Comparison of ENCODE assay signal across 1 cellular context in the genomic region with DNA sequence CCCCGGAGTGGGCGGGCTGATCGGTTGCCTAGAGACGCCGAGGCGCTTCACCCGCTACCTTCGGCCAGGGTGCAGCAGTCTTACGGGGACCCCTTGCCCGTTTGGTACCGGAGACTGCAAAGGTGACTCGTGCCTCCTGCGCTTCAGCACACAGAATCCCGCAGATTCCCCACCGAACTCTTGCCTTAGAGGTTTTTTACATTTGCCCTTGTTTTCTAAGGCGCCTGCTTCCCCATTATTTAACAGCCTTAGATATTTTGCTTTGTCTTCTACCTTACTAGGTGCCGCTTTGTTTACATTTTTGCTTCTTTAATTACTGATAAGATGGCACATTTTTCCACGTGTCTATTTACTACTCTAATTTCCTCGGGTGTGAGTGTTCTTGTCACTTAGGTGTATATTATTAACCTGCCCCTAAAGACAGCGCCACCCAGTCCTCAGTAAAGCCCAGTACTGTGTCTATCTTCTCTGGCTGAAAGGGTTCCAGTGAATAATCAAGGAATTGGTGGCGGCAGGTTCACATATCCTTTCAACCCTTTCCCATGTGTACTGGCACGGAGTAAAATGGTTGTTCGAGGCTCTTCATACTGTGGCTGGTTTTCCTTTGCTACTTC.
TF ChIP-seq lines count a peak whose summit lies in the region.

No MANE protein-coding gene starts in this region.

TF ChIP-seq in HEK293, 187 proteins besides CTCF, POLR2A, EP300 and RAD21 (continued from another document):
- TF ChIP-seq, protein P1, sequence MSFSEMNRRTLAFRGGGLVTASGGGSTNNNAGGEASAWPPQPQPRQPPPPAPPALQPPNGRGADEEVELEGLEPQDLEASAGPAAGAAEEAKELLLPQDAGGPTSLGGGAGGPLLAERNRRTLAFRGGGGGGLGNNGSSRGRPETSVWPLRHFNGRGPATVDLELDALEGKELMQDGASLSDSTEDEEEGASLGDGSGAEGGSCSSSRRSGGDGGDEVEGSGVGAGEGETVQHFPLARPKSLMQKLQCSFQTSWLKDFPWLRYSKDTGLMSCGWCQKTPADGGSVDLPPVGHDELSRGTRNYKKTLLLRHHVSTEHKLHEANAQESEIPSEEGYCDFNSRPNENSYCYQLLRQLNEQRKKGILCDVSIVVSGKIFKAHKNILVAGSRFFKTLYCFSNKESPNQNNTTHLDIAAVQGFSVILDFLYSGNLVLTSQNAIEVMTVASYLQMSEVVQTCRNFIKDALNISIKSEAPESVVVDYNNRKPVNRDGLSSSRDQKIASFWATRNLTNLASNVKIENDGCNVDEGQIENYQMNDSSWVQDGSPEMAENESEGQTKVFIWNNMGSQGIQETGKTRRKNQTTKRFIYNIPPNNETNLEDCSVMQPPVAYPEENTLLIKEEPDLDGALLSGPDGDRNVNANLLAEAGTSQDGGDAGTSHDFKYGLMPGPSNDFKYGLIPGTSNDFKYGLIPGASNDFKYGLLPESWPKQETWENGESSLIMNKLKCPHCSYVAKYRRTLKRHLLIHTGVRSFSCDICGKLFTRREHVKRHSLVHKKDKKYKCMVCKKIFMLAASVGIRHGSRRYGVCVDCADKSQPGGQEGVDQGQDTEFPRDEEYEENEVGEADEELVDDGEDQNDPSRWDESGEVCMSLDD (tag by site-specific recombination; IDR thresholded peaks at IDR 0.05): peak; percentile 43; the same call in 1 of the 2 replicates
- TF ChIP-seq ZNF473 (tag by site-specific recombination; IDR thresholded peaks at IDR 0.05) (no peak), GLI4 (tag by site-specific recombination; IDR thresholded peaks at IDR 0.05) (no peak), ZSCAN23 (tag by site-specific recombination; IDR thresholded peaks at IDR 0.05) (no peak), ZNF629 (tag by site-specific recombination; IDR thresholded peaks at IDR 0.05) (no peak), SP3 (tag by site-specific recombination; IDR thresholded peaks at IDR 0.05) (peak; percentile 17), ZNF792 (tag by site-specific recombination; IDR thresholded peaks at IDR 0.05) (no peak), ZNF776 (tag by site-specific recombination; IDR thresholded peaks at IDR 0.05; ENCODE audit: borderline replicate concordance) (no peak), ZNF404 (tag by site-specific recombination; IDR thresholded peaks at IDR 0.05) (no peak), ZNF398 (tag by site-specific recombination; IDR thresholded peaks at IDR 0.05) (no peak), ZSCAN18 (tag by site-specific recombination; IDR thresholded peaks at IDR 0.05) (no peak), ZNF571 (tag by site-specific recombination; IDR thresholded peaks at IDR 0.05) (no peak), PRDM1 (tag by site-specific recombination; IDR thresholded peaks at IDR 0.05) (0 out of 2 replicates have a peak, but pooled peaks have one; percentile 19), KLF9 (tag by site-specific recombination; IDR thresholded peaks at IDR 0.05; ENCODE audit: low read depth) (no peak), ZBTB49 (tag by site-specific recombination; IDR thresholded peaks at IDR 0.05; ENCODE audit: low read depth) (no peak), IKZF3 (tag by site-specific recombination; IDR thresholded peaks at IDR 0.05) (no peak), ZNF211 (tag by site-specific recombination; IDR thresholded peaks at IDR 0.05; ENCODE audit: low read depth) (no peak), ZNF488 (tag by site-specific recombination; IDR thresholded peaks at IDR 0.05) (no peak), ZBTB7A (tag by site-specific recombination; IDR thresholded peaks at IDR 0.05; ENCODE audit: low read depth) (no peak), ZNF433 (tag by site-specific recombination; IDR thresholded peaks at IDR 0.05; ENCODE audit: low read depth) (no peak), ZNF37A (tag by site-specific recombination; IDR thresholded peaks at IDR 0.05) (no peak), ZNF19 (tag by site-specific recombination; IDR thresholded peaks at IDR 0.05; ENCODE audit: low read depth) (no peak), ZNF561 (tag by site-specific recombination; IDR thresholded peaks at IDR 0.05; ENCODE audit: borderline replicate concordance) (no peak), ZSCAN30 (tag by site-specific recombination; IDR thresholded peaks at IDR 0.05) (no peak), ZNF426 (tag by site-specific recombination; IDR thresholded peaks at IDR 0.05) (no peak), ZNF610 (tag by site-specific recombination; IDR thresholded peaks at IDR 0.05; ENCODE audit: borderline replicate concordance) (no peak), ZFHX2 (tag by site-specific recombination; conservative IDR thresholded peaks at IDR 0.05) (no peak), TCF7L2 (IDR thresholded peaks at IDR 0.05; ENCODE audit: borderline replicate concordance, low read depth, low read length) (no peak), ZBTB48 (tag by site-specific recombination; IDR thresholded peaks at IDR 0.05) (peak; percentile 35; the same call in 1 of the 2 replicates), ZNF335 (tag by site-specific recombination; conservative IDR thresholded peaks at IDR 0.05) (peak; percentile 75)
- TF ChIP-seq, protein P2, sequence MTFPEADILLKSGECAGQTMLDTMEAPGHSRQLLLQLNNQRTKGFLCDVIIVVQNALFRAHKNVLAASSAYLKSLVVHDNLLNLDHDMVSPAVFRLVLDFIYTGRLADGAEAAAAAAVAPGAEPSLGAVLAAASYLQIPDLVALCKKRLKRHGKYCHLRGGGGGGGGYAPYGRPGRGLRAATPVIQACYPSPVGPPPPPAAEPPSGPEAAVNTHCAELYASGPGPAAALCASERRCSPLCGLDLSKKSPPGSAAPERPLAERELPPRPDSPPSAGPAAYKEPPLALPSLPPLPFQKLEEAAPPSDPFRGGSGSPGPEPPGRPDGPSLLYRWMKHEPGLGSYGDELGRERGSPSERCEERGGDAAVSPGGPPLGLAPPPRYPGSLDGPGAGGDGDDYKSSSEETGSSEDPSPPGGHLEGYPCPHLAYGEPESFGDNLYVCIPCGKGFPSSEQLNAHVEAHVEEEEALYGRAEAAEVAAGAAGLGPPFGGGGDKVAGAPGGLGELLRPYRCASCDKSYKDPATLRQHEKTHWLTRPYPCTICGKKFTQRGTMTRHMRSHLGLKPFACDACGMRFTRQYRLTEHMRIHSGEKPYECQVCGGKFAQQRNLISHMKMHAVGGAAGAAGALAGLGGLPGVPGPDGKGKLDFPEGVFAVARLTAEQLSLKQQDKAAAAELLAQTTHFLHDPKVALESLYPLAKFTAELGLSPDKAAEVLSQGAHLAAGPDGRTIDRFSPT (tag by site-specific recombination; IDR thresholded peaks at IDR 0.05): no peak
TF ChIP-seq in HEK293: peak in this region for 7.
